ENCODE assay signal across 1 cellular context in the genomic region with DNA sequence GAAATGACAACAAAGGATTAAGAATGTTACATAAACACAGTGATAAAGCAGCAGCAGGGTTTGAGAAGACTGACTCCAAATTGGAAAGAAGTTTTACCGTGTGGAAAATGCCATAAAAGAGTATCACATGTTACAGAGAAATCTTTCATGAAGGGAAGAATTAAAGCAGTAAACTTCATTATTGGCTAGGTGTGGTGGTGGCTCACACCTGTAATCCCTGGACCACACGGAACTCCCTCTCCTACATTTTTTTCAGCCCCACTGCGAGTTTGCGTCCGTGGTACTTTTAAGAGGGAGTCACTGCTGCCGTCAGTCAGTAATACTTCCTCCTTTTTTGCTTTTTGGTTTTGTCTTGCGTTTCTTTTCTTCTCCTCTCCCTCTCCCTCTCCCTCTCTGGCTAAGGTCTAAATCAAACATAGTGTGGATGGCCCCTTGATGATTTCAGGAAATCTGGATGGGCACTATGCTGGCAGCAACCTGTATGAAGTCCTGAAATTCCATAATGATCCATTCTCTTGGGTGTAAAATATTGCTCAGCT.
TF ChIP-seq lines count a peak whose summit lies in the region.

No MANE protein-coding gene starts in this region.

TF ChIP-seq in GM12878, 131 proteins besides CTCF, POLR2A, EP300 and RAD21:
- TF ChIP-seq, protein P1, sequence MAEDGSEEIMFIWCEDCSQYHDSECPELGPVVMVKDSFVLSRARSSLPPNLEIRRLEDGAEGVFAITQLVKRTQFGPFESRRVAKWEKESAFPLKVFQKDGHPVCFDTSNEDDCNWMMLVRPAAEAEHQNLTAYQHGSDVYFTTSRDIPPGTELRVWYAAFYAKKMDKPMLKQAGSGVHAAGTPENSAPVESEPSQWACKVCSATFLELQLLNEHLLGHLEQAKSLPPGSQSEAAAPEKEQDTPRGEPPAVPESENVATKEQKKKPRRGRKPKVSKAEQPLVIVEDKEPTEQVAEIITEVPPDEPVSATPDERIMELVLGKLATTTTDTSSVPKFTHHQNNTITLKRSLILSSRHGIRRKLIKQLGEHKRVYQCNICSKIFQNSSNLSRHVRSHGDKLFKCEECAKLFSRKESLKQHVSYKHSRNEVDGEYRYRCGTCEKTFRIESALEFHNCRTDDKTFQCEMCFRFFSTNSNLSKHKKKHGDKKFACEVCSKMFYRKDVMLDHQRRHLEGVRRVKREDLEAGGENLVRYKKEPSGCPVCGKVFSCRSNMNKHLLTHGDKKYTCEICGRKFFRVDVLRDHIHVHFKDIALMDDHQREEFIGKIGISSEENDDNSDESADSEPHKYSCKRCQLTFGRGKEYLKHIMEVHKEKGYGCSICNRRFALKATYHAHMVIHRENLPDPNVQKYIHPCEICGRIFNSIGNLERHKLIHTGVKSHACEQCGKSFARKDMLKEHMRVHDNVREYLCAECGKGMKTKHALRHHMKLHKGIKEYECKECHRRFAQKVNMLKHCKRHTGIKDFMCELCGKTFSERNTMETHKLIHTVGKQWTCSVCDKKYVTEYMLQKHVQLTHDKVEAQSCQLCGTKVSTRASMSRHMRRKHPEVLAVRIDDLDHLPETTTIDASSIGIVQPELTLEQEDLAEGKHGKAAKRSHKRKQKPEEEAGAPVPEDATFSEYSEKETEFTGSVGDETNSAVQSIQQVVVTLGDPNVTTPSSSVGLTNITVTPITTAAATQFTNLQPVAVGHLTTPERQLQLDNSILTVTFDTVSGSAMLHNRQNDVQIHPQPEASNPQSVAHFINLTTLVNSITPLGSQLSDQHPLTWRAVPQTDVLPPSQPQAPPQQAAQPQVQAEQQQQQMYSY (CRISPR knock-in tag; IDR thresholded peaks at IDR 0.05): no peak
- no peak for TF ChIP-seq SMC3 (IDR thresholded peaks at IDR 0.05; ENCODE audit: borderline replicate concordance, low read length)
- no peak for TF ChIP-seq GABPA (IDR thresholded peaks at IDR 0.05; ENCODE audit: low read depth)
